ENCODE assay signal across 31 cellular contexts in genomic region chr1:9904571-9904970, GRCh38. TPM values are rescaled to one million over a fixed set of nuclear protein-coding genes. Genes with fewer than 3 reads are reported as not detected.
A peak's percentile ranks its signal among the peaks of the same experiment; 100 is the strongest.
DNase-seq lines count a peak whose midpoint lies in the region; ATAC-seq, FAIRE-seq and TF ChIP-seq lines count a peak whose summit lies in the region.
"Had no signal": no experiment of that assay in that cellular context is flagged by ENCODE, and none has a peak within 500 bp of the region (broad histone marks: within the 10 kb centered on the region; RNA-seq: fewer than 3 reads in every experiment).

No MANE protein-coding gene starts in this region.

- H3K79me2 ChIP-seq in osteoblast (ENCODE audit: insufficient read depth, low read length): peaks cover 9% of the 10 kb centered on the region

- H3K27ac ChIP-seq in osteoblast (ENCODE audit: low read depth, low read length): peak overlapping the region; percentile 25
- H3K27ac ChIP-seq: body of pancreas, psoas muscle, tibial artery had no signal

- H3K4me3 Mint-ChIP-seq in activated T-cell treated with anti-CD3 and anti-CD28 coated beads, Interleukin-2, amount 50 U/mL, for 24 hours: peak overlapping the region; percentile 37
- peak overlapping the region in 1 of 4 donors; percentile 34 for H3K4me3 Mint-ChIP-seq in IgD-negative memory B cell
- H3K4me3 Mint-ChIP-seq: activated naive CD8-positive, alpha-beta T cell treated with anti-CD3 and anti-CD28 coated beads, Interleukin-2, amount 10 ng/mL, durations not matched to agents 7 days and 5 days; T-cell had no signal

- H3K9me3 Mint-ChIP-seq in activated T-cell treated with anti-CD3 and anti-CD28 coated beads, Interleukin-2, amount 50 U/mL, for 24 hours: no peaks in the 10 kb centered on the region
- H3K9me3 Mint-ChIP-seq in IgD-negative memory B cell: no peaks in the 10 kb centered on the region
- H3K9me3 Mint-ChIP-seq: activated naive CD8-positive, alpha-beta T cell treated with anti-CD3 and anti-CD28 coated beads, Interleukin-2, amount 10 ng/mL, durations not matched to agents 7 days and 5 days; activated T-helper 2 cell treated with anti-CD3 and anti-CD28 coated beads, Interferon-gamma antibody, Interleukin-2, Interleukin-4, amounts not matched to agents 10 μg/mL and 5 μg/mL and 100 μg/mL, durations not matched to agents 14 hours and 24 hours and 36 hours; T-cell had no signal

- H3K36me3 Mint-ChIP-seq in activated T-cell treated with anti-CD3 and anti-CD28 coated beads, Interleukin-2, amount 50 U/mL, for 24 hours (ENCODE audit: low read depth): peaks cover 5% of the 10 kb centered on the region
- peaks cover 2% of the 10 kb centered on the region for H3K36me3 Mint-ChIP-seq in IgD-negative memory B cell
- H3K36me3 Mint-ChIP-seq: activated naive CD8-positive, alpha-beta T cell treated with anti-CD3 and anti-CD28 coated beads, Interleukin-2, amount 10 ng/mL, durations not matched to agents 7 days and 5 days; T-cell had no signal

- peaks cover 22% of the 10 kb centered on the region for H3K4me1 ChIP-seq in osteoblast (ENCODE audit: insufficient read depth, low read length)
- H3K4me1 ChIP-seq: BE2C had no signal

- H3K27me3 ChIP-seq in osteoblast (ENCODE audit: insufficient read depth, low read length): no peaks in the 10 kb centered on the region
- H3K27me3 ChIP-seq: BE2C, body of pancreas, tibial artery had no signal

- H3K9me3 ChIP-seq in osteoblast (ENCODE audit: low read depth, low read length): no peaks in the 10 kb centered on the region
- H3K9me3 ChIP-seq: BE2C, body of pancreas, Caco-2, psoas muscle, tibial artery had no signal

- no peak for ATAC-seq in HG02678 (IDR thresholded peaks at IDR 0.05; ENCODE audit: unreplicated experiment)
- ATAC-seq: body of pancreas, left colon, psoas muscle, T-cell had no signal

- no peak overlapping the region for H2AFZ ChIP-seq in osteoblast (ENCODE audit: low read length)

- H3K27ac Mint-ChIP-seq in activated T-cell treated with anti-CD3 and anti-CD28 coated beads, Interleukin-2, amount 50 U/mL, for 24 hours: peak overlapping the region; percentile 92
- peak overlapping the region in 2 of 3 donors; percentile 39 to 46 for H3K27ac Mint-ChIP-seq in IgD-negative memory B cell
- H3K27ac Mint-ChIP-seq: activated naive CD8-positive, alpha-beta T cell treated with anti-CD3 and anti-CD28 coated beads, Interleukin-2, amount 10 ng/mL, durations not matched to agents 7 days and 5 days; activated T-helper 2 cell treated with anti-CD3 and anti-CD28 coated beads, Interferon-gamma antibody, Interleukin-2, Interleukin-4, amounts not matched to agents 10 μg/mL and 5 μg/mL and 100 μg/mL, durations not matched to agents 14 hours and 24 hours and 36 hours; T-cell had no signal

- peaks cover 57% of the 10 kb centered on the region for H3K4me1 Mint-ChIP-seq in activated T-cell treated with anti-CD3 and anti-CD28 coated beads, Interleukin-2, amount 50 U/mL, for 24 hours (ENCODE audit: low read depth)
- H3K4me1 Mint-ChIP-seq in IgD-negative memory B cell: peaks cover 18 to 25% (median 21%) of the 10 kb centered on the region in 3 donors

- TF ChIP-seq CTCF in choroid plexus epithelial cell (conservative IDR thresholded peaks at IDR 0.05; ENCODE audit: low read depth, low read length): no peak
- no peak for TF ChIP-seq CTCF in osteoblast (IDR thresholded peaks at IDR 0.05; ENCODE audit: extremely low read depth, low read depth, low read length)

- H3K36me3 ChIP-seq in osteoblast (ENCODE audit: insufficient read depth, low read length): no peaks in the 10 kb centered on the region
- H3K36me3 ChIP-seq: BE2C, tibial artery had no signal

- FAIRE-seq in GM19239 (lab: Jason Lieb, UNC): no peak
- FAIRE-seq: A204.1, colon, GM12892, small intestine had no signal

- H3K4me2 ChIP-seq in osteoblast (ENCODE audit: insufficient read depth, low read length): peak overlapping the region; percentile 16

- H4K20me1 ChIP-seq in osteoblast (ENCODE audit: insufficient read depth, low read length): peaks cover 26% of the 10 kb centered on the region

- H3K4me3 ChIP-seq in choroid plexus epithelial cell (ENCODE audit: low read depth, low read length) (no peak overlapping the region), osteoblast (ENCODE audit: insufficient read depth, low read length) (no peak overlapping the region)
- H3K4me3 ChIP-seq: body of pancreas, psoas muscle, tibial artery had no signal

- no peak for DNase-seq in activated T-cell treated with anti-CD3 and anti-CD28 coated beads, Interleukin-2, amount 50 U/mL, for 24 hours
- DNase-seq in activated T-cell treated with anti-CD3 and anti-CD28 coated beads, Interleukin-2, amount 50 U/mL, for 1 hour: no peak
- DNase-seq in choroid plexus epithelial cell (ENCODE audit: low read depth) (peak; percentile 57), osteoblast (ENCODE audit: insufficient read length, low spot score, missing footprints) (no peak), 8988T (no peak), GM19239 (ENCODE audit: insufficient read length, low spot score) (no peak)
- DNase-seq: activated naive CD8-positive, alpha-beta T cell treated with anti-CD3 and anti-CD28 coated beads, Interleukin-2, amount 10 ng/mL, durations not matched to agents 7 days and 5 days; BE2C; body of pancreas; Caco-2; DMS79 treated with DMSO at 0.1 percent for 48 hours; left colon; midbrain; NCI-H1092; NCI-H1930; NCI-H345; NCI-H774; OCI-M1; psoas muscle; SHP77 treated with DMSO at 0.1 percent for 48 hours; small intestine; stimulated activated CD4-positive, alpha-beta T cell treated with anti-CD3 and anti-CD28 coated beads, Interleukin-2, amount 100 ng/mL, for 48 hours; stimulated activated naive CD8-positive, alpha-beta T cell treated with anti-CD3 and anti-CD28 coated beads, Interleukin-15, Interleukin-2, amounts not matched to agents 100 U/mL and 50 U/mL, for 24 hours; T-cell; tibial artery had no signal

- no peaks in the 10 kb centered on the region for H3K27me3 Mint-ChIP-seq in activated T-cell treated with anti-CD3 and anti-CD28 coated beads, Interleukin-2, amount 50 U/mL, for 24 hours
- H3K27me3 Mint-ChIP-seq in IgD-negative memory B cell: no peaks in the 10 kb centered on the region
- H3K27me3 Mint-ChIP-seq: activated naive CD8-positive, alpha-beta T cell treated with anti-CD3 and anti-CD28 coated beads, Interleukin-2, amount 10 ng/mL, durations not matched to agents 7 days and 5 days; T-cell had no signal

RNA-seq across cellular contexts. Expression of gene CTNNBIP1, which starts 5.5 kb away (rescaled TPM):
- 10.0 TPM for polyA plus RNA-seq in IgD-negative memory B cell
- total RNA-seq in osteoblast: 17.7 and 18.5 TPM in 2 replicates

RNA-seq across cellular contexts. Expression of gene LZIC, which starts 38.6 kb away (rescaled TPM):
- polyA plus RNA-seq in IgD-negative memory B cell: 30.0 TPM
- 34.5 and 37.6 TPM in 2 replicates for total RNA-seq in osteoblast

RNA-seq across cellular contexts. Expression of gene NMNAT1, which starts 38.7 kb away (rescaled TPM):
- polyA plus RNA-seq in IgD-negative memory B cell: 7.9 TPM
- total RNA-seq in osteoblast: 9.7 and 10.5 TPM in 2 replicates
